8 cellular contexts compared by ENCODE assay signal in genomic region chr11:6603287-6604080, GRCh38. TPM values are rescaled to one million over a fixed set of nuclear protein-coding genes. Genes with fewer than 3 reads are reported as not detected.
DNase-seq lines count a peak whose midpoint lies in the region; ATAC-seq lines count a peak whose summit lies in the region.

Gene ILK (plus strand): TSS chr11:6603774. CDS start chr11:6604272, 498 bp downstream.
Gene RRP8 (minus strand): TSS chr11:6603616. CDS start chr11:6603502, 114 bp downstream.

- peak within 1 kb of the TSS; percentile 74 for H3K4me2 ChIP-seq in mesenchymal stem cell (ENCODE audit: low read length, poor library complexity, severe bottlenecking)

- peak within 1 kb of the TSS in 1 of 2 experiments; percentile 80 for H3K23ac ChIP-seq in mesenchymal stem cell (ENCODE audit: low read length in 2 of 2)

- peak within 1 kb of the TSS; percentile 2 for H2BK15ac ChIP-seq in mesenchymal stem cell (ENCODE audit: low read depth, poor library complexity, severe bottlenecking)

- peak within 1 kb of the TSS; percentile 48 for H4K91ac ChIP-seq in mesenchymal stem cell (ENCODE audit: low read length)

- no peaks in the 10 kb centered on the region for H3K27me3 Mint-ChIP-seq in effector memory CD8-positive, alpha-beta T cell

- DNase-seq in CMK (ENCODE audit: low read depth) (peak; percentile 68), HPDE6-E6E7 (ENCODE audit: extremely low spot score) (peak; percentile 84), NOMO-1 (lab: John Stamatoyannopoulos, UW; ENCODE audit: unreplicated experiment in 2 of 2) (peak; percentile 85 to 94), mesenchymal stem cell (peak; percentile 92)
- peak; percentile 78 to 83 (median 81) for DNase-seq in effector memory CD8-positive, alpha-beta T cell
- DNase-seq in stimulated activated CD8-positive, alpha-beta memory T cell treated with anti-CD3 and anti-CD28 coated beads, Interleukin-12 subunit alpha, Interleukin-12 subunit beta, amount 100 ng/mL, for 24 hours (ENCODE audit: extremely low read depth), result peak; percentile 61

- H3K27me3 ChIP-seq in mesenchymal stem cell (ENCODE audit: control insufficient read depth in 1 of 2, insufficient read depth in 1 of 2, low read length in 2 of 2), result no peaks in the 10 kb centered on the region

- H3K4me3 ChIP-seq in mesenchymal stem cell (ENCODE audit: insufficient read depth in 1 of 2, low read depth in 1 of 2, low read length in 2 of 2), result peak within 1 kb of the TSS; percentile 85 to 98

- POLR2A ChIA-PET in activated CD8-positive, alpha-beta memory T cell treated with anti-CD3 and anti-CD28 coated beads for 36 hours (lab: Charles Lee), result interaction anchor here (0.7 to 1.8 kb wide), 5 partner anchors 8 to 122 kb away, joined by 3 to 8 read pairs (median 5); partner anchors contain the start of genes ARFIP2, MRPL17, TAF10 and TIMM10B

- peak within 1 kb of the TSS; percentile 93 for H3K9ac ChIP-seq in mesenchymal stem cell (ENCODE audit: low read length)

- ATAC-seq in GM19467 (IDR thresholded peaks at IDR 0.05; ENCODE audit: unreplicated experiment), result peak; percentile 75
- peak; percentile 82 for ATAC-seq in effector memory CD8-positive, alpha-beta T cell (replicated peaks)

- peaks cover 35 to 38% of the 10 kb centered on the region in 2 donors for H3K4me1 Mint-ChIP-seq in effector memory CD8-positive, alpha-beta T cell (ENCODE audit: low read depth in 2 of 2)

- H2AK5ac ChIP-seq in mesenchymal stem cell (ENCODE audit: low read length, severe bottlenecking), result peak within 1 kb of the TSS; percentile 49

- peak within 1 kb of the TSS; percentile 71 to 82 for H3K18ac ChIP-seq in mesenchymal stem cell (ENCODE audit: low read depth in 1 of 2, low read length in 2 of 2)

- H3K9me3 Mint-ChIP-seq in effector memory CD8-positive, alpha-beta T cell, result no peaks in the 10 kb centered on the region

- H3K36me3 ChIP-seq in mesenchymal stem cell (ENCODE audit: control insufficient read depth in 1 of 2, insufficient read depth in 2 of 2, low read depth in 1 of 2, low read length in 2 of 2), result peaks cover 36 to 50% of the 10 kb centered on the region in 2 experiments

- peaks cover 24% of the 10 kb centered on the region for H3K79me1 ChIP-seq in mesenchymal stem cell (replicated peaks; ENCODE audit: low read length, poor library complexity, severe bottlenecking)

- peak within 1 kb of the TSS; percentile 78 for H2AFZ ChIP-seq in mesenchymal stem cell (ENCODE audit: low read depth, low read length)

- 1% methylated on average over 67 of the region's 72 CpGs for WGBS in mesenchymal stem cell

- H3K36me3 Mint-ChIP-seq in effector memory CD8-positive, alpha-beta T cell (ENCODE audit: insufficient read depth), result peaks cover 18% of the 10 kb centered on the region

- H3K9me3 ChIP-seq in mesenchymal stem cell (ENCODE audit: control insufficient read depth, low read length), result no peaks in the 10 kb centered on the region

- peaks cover 17% of the 10 kb centered on the region for H3K4me1 ChIP-seq in mesenchymal stem cell (ENCODE audit: control insufficient read depth, insufficient read depth, low read depth, low read length)

- peak within 1 kb of the TSS; percentile 26 to 69 for H3K4ac ChIP-seq in mesenchymal stem cell (ENCODE audit: low read depth in 1 of 2, low read length in 2 of 2)

- H2BK120ac ChIP-seq in mesenchymal stem cell (ENCODE audit: low read depth, low read length), result peak within 1 kb of the TSS; percentile 35

- peak within 1 kb of the TSS; percentile 68 for H2BK5ac ChIP-seq in mesenchymal stem cell (ENCODE audit: low read depth, low read length, poor library complexity, severe bottlenecking)

- no peak within 1 kb of the TSS for H3K4me3 Mint-ChIP-seq in effector memory CD8-positive, alpha-beta T cell

- H2BK12ac ChIP-seq in mesenchymal stem cell (ENCODE audit: low read length in 2 of 2), result peak within 1 kb of the TSS in 1 of 2 experiments; percentile 79

- H3K27ac Mint-ChIP-seq in effector memory CD8-positive, alpha-beta T cell, result no peak within 1 kb of the TSS

- CTCF ChIA-PET in activated CD8-positive, alpha-beta memory T cell treated with anti-CD3 and anti-CD28 coated beads for 36 hours (lab: Charles Lee), result interaction anchor here (0.9 to 2.0 kb wide), 7 partner anchors 9 to 90 kb away, joined by 3 to 10 read pairs (median 4); partner anchors contain the start of genes MRPL17 and TAF10

- no peak within 1 kb of the TSS for H4K8ac ChIP-seq in mesenchymal stem cell (ENCODE audit: low read length)

- peak within 1 kb of the TSS in 1 of 2 experiments; percentile 96 for H3K14ac ChIP-seq in mesenchymal stem cell (ENCODE audit: low read length in 2 of 2)

- peak within 1 kb of the TSS; percentile 92 for H3K27ac ChIP-seq in mesenchymal stem cell (ENCODE audit: low read length, poor library complexity, severe bottlenecking)

RNA-seq across cellular contexts. Expression of gene ILK, which starts in this region (rescaled TPM):
- total RNA-seq in activated CD8-positive, alpha-beta memory T cell treated with anti-CD3 and anti-CD28 coated beads for 36 hours, result 10 to 100 TPM; 74.6 to 83.3 TPM
- polyA plus RNA-seq in mesenchymal stem cell (2013, experiment 1 of 2), result 309 TPM
- polyA plus RNA-seq in mesenchymal stem cell (2013, experiment 2 of 2), result 311 TPM

RNA-seq across cellular contexts. Expression of gene RRP8, which starts in this region (rescaled TPM):
- 10 to 100 TPM; 44.9 to 48.0 TPM for total RNA-seq in activated CD8-positive, alpha-beta memory T cell treated with anti-CD3 and anti-CD28 coated beads for 36 hours
- polyA plus RNA-seq in mesenchymal stem cell (2013, experiment 1 of 2), result 21.1 TPM
- polyA plus RNA-seq in mesenchymal stem cell (2013, experiment 2 of 2), result 22.0 TPM

Comparison
In these comparisons a context has a peak if more than half of its experiments do, and no peak if none do; other contexts are left out.
1. Peak in every context shown above with its lines: DNase-seq, ATAC-seq, H3K4me3 ChIP-seq and H3K27ac ChIP-seq.